Comparison of ENCODE assay signal across 1 cellular context in the genomic region with DNA sequence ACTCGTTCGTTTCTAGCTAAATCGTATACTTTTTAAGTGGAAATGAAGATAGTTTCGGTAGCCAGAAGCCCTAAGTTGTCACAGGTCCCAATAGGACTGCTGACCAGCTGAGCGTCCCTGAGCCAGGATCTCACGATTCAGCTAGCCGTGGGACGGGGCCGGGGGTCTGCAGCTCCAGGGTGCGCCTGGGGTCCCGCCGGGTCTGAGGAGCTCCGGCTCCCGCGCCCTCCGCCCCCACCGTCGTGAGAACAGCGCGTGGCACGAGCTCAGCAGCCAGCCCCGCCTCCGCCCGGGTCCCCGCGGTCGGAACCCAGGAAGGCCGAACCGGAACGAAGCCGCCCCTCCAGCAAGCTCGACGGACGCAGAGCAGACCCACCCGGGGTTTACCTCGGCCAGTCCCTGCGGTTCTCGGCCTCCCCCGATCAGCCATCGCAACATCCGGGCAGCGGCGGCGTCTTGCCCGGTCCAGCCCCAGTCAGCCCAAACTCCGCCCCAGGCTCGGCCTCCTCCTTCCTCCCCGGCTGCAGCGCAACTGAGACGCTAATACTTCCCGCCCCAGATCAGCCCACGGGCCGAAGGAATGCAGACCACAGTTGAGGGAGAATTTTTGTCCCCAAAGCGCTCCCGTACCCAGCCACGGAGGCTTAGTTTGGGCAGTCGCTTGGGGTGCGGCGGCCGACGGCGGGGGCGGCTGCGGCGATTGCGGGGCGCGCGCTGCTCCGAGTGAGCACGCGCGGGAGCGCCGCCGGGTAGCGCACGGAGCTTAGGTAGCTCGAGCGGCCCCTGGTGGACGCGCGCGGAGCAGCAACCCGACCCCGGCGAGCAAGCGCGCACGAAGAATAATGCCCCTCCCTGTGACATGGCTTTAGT.
TF ChIP-seq lines count a peak whose summit lies in the region.

A gene with protein sequence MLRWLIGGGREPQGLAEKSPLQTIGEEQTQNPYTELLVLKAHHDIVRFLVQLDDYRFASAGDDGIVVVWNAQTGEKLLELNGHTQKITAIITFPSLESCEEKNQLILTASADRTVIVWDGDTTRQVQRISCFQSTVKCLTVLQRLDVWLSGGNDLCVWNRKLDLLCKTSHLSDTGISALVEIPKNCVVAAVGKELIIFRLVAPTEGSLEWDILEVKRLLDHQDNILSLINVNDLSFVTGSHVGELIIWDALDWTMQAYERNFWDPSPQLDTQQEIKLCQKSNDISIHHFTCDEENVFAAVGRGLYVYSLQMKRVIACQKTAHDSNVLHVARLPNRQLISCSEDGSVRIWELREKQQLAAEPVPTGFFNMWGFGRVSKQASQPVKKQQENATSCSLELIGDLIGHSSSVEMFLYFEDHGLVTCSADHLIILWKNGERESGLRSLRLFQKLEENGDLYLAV (minus strand): TSS at position 534 of the 870 bp plus-strand sequence. CDS start 96 bp downstream, at position 438.

TF ChIP-seq in HepG2, 621 proteins besides CTCF, POLR2A, EP300 and RAD21 (continued from another document and continues in another):
- TF ChIP-seq, protein P1, sequence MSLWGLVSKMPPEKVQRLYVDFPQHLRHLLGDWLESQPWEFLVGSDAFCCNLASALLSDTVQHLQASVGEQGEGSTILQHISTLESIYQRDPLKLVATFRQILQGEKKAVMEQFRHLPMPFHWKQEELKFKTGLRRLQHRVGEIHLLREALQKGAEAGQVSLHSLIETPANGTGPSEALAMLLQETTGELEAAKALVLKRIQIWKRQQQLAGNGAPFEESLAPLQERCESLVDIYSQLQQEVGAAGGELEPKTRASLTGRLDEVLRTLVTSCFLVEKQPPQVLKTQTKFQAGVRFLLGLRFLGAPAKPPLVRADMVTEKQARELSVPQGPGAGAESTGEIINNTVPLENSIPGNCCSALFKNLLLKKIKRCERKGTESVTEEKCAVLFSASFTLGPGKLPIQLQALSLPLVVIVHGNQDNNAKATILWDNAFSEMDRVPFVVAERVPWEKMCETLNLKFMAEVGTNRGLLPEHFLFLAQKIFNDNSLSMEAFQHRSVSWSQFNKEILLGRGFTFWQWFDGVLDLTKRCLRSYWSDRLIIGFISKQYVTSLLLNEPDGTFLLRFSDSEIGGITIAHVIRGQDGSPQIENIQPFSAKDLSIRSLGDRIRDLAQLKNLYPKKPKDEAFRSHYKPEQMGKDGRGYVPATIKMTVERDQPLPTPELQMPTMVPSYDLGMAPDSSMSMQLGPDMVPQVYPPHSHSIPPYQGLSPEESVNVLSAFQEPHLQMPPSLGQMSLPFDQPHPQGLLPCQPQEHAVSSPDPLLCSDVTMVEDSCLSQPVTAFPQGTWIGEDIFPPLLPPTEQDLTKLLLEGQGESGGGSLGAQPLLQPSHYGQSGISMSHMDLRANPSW (CRISPR knock-in tag; IDR thresholded peaks at IDR 0.05; ENCODE audit: borderline replicate concordance), result no peak
- no peak for TF ChIP-seq ZNF234 (CRISPR knock-in tag; conservative IDR thresholded peaks at IDR 0.05)
- peak; percentile 84 for TF ChIP-seq TAF1 (CRISPR knock-in tag; IDR thresholded peaks at IDR 0.05)
- no peak for TF ChIP-seq TEAD2 (CRISPR knock-in tag; IDR thresholded peaks at IDR 0.05)
- peak; percentile 84 for TF ChIP-seq HDAC1 (CRISPR knock-in tag; IDR thresholded peaks at IDR 0.05)
- TF ChIP-seq, protein P2, sequence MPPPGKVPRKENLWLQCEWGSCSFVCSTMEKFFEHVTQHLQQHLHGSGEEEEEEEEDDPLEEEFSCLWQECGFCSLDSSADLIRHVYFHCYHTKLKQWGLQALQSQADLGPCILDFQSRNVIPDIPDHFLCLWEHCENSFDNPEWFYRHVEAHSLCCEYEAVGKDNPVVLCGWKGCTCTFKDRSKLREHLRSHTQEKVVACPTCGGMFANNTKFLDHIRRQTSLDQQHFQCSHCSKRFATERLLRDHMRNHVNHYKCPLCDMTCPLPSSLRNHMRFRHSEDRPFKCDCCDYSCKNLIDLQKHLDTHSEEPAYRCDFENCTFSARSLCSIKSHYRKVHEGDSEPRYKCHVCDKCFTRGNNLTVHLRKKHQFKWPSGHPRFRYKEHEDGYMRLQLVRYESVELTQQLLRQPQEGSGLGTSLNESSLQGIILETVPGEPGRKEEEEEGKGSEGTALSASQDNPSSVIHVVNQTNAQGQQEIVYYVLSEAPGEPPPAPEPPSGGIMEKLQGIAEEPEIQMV (CRISPR knock-in tag; IDR thresholded peaks at IDR 0.05; ENCODE audit: low read depth), result no peak; the same call in 1 of the 2 replicates
- TF ChIP-seq GTF2F1 (IDR thresholded peaks at IDR 0.05; ENCODE audit: low read length), result no peak
- TF ChIP-seq ATF7-NPFF (CRISPR knock-in tag; IDR thresholded peaks at IDR 0.05; ENCODE audit: low read depth), result peak; percentile 89
- peak; percentile 93 for TF ChIP-seq KDM5B (CRISPR knock-in tag; IDR thresholded peaks at IDR 0.05; ENCODE audit: borderline replicate concordance)
- peak; percentile 80; the same call in 1 of the 2 replicates for TF ChIP-seq ZNF619 (CRISPR knock-in tag; IDR thresholded peaks at IDR 0.05)
- 0 out of 2 replicates have a peak, but pooled peaks have one; percentile 11 for TF ChIP-seq BCL6 (CRISPR knock-in tag; IDR thresholded peaks at IDR 0.05)
- TF ChIP-seq ZFY (CRISPR knock-in tag; IDR thresholded peaks at IDR 0.05), result peak; percentile 89
- TF ChIP-seq, protein P3, sequence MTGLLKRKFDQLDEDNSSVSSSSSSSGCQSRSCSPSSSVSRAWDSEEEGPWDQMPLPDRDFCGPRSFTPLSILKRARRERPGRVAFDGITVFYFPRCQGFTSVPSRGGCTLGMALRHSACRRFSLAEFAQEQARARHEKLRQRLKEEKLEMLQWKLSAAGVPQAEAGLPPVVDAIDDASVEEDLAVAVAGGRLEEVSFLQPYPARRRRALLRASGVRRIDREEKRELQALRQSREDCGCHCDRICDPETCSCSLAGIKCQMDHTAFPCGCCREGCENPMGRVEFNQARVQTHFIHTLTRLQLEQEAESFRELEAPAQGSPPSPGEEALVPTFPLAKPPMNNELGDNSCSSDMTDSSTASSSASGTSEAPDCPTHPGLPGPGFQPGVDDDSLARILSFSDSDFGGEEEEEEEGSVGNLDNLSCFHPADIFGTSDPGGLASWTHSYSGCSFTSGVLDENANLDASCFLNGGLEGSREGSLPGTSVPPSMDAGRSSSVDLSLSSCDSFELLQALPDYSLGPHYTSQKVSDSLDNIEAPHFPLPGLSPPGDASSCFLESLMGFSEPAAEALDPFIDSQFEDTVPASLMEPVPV (CRISPR knock-in tag; IDR thresholded peaks at IDR 0.05), result peak; percentile 91
- no peak for TF ChIP-seq IKZF1 (IDR thresholded peaks at IDR 0.05)
- TF ChIP-seq SRF (IDR thresholded peaks at IDR 0.05; ENCODE audit: low read depth, low read length), result no peak
- no peak; the same call in 1 of the 2 replicates for TF ChIP-seq TSC22D2 (CRISPR knock-in tag; IDR thresholded peaks at IDR 0.05; ENCODE audit: borderline replicate concordance)
- no peak for TF ChIP-seq ZNF3 (CRISPR knock-in tag; IDR thresholded peaks at IDR 0.05)
- TF ChIP-seq MATR3 (CRISPR knock-in tag; IDR thresholded peaks at IDR 0.05), result no peak
- TF ChIP-seq, protein P4, sequence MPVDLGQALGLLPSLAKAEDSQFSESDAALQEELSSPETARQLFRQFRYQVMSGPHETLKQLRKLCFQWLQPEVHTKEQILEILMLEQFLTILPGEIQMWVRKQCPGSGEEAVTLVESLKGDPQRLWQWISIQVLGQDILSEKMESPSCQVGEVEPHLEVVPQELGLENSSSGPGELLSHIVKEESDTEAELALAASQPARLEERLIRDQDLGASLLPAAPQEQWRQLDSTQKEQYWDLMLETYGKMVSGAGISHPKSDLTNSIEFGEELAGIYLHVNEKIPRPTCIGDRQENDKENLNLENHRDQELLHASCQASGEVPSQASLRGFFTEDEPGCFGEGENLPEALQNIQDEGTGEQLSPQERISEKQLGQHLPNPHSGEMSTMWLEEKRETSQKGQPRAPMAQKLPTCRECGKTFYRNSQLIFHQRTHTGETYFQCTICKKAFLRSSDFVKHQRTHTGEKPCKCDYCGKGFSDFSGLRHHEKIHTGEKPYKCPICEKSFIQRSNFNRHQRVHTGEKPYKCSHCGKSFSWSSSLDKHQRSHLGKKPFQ (CRISPR knock-in tag; IDR thresholded peaks at IDR 0.05; ENCODE audit: insufficient replicate concordance), result peak; percentile 76
- TF ChIP-seq, protein P5, sequence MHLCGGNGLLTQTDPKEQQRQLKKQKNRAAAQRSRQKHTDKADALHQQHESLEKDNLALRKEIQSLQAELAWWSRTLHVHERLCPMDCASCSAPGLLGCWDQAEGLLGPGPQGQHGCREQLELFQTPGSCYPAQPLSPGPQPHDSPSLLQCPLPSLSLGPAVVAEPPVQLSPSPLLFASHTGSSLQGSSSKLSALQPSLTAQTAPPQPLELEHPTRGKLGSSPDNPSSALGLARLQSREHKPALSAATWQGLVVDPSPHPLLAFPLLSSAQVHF (CRISPR knock-in tag; IDR thresholded peaks at IDR 0.05), result no peak
- no peak for TF ChIP-seq ZNF207 (IDR thresholded peaks at IDR 0.05; ENCODE audit: borderline replicate concordance)
- TF ChIP-seq CCDC6 (CRISPR knock-in tag; IDR thresholded peaks at IDR 0.05), result peak; percentile 90; the same call in 1 of the 2 replicates
- TF ChIP-seq ZBTB38 (CRISPR knock-in tag; IDR thresholded peaks at IDR 0.05), result peak; percentile 79
- TF ChIP-seq RELA (CRISPR knock-in tag; IDR thresholded peaks at IDR 0.05), result no peak; the same call in 1 of the 2 replicates
- TF ChIP-seq PHB2 (IDR thresholded peaks at IDR 0.05; ENCODE audit: partially characterized antibody), result no peak
- TF ChIP-seq ZNF224 (CRISPR knock-in tag; IDR thresholded peaks at IDR 0.05), result peak; percentile 47; the same call in 1 of the 2 replicates
- TF ChIP-seq RFX5 (IDR thresholded peaks at IDR 0.05; ENCODE audit: low read depth, low read length), result no peak
- TF ChIP-seq, protein P6, sequence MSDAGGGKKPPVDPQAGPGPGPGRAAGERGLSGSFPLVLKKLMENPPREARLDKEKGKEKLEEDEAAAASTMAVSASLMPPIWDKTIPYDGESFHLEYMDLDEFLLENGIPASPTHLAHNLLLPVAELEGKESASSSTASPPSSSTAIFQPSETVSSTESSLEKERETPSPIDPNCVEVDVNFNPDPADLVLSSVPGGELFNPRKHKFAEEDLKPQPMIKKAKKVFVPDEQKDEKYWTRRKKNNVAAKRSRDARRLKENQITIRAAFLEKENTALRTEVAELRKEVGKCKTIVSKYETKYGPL (CRISPR knock-in tag; IDR thresholded peaks at IDR 0.05), result no peak
- TF ChIP-seq SALL2 (CRISPR knock-in tag; IDR thresholded peaks at IDR 0.05), result no peak
- TF ChIP-seq MIER2 (CRISPR knock-in tag; IDR thresholded peaks at IDR 0.05), result no peak
- TF ChIP-seq, protein P7, sequence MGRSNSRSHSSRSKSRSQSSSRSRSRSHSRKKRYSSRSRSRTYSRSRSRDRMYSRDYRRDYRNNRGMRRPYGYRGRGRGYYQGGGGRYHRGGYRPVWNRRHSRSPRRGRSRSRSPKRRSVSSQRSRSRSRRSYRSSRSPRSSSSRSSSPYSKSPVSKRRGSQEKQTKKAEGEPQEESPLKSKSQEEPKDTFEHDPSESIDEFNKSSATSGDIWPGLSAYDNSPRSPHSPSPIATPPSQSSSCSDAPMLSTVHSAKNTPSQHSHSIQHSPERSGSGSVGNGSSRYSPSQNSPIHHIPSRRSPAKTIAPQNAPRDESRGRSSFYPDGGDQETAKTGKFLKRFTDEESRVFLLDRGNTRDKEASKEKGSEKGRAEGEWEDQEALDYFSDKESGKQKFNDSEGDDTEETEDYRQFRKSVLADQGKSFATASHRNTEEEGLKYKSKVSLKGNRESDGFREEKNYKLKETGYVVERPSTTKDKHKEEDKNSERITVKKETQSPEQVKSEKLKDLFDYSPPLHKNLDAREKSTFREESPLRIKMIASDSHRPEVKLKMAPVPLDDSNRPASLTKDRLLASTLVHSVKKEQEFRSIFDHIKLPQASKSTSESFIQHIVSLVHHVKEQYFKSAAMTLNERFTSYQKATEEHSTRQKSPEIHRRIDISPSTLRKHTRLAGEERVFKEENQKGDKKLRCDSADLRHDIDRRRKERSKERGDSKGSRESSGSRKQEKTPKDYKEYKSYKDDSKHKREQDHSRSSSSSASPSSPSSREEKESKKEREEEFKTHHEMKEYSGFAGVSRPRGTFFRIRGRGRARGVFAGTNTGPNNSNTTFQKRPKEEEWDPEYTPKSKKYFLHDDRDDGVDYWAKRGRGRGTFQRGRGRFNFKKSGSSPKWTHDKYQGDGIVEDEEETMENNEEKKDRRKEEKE (IDR thresholded peaks at IDR 0.05), result no peak
- TF ChIP-seq, protein P8, sequence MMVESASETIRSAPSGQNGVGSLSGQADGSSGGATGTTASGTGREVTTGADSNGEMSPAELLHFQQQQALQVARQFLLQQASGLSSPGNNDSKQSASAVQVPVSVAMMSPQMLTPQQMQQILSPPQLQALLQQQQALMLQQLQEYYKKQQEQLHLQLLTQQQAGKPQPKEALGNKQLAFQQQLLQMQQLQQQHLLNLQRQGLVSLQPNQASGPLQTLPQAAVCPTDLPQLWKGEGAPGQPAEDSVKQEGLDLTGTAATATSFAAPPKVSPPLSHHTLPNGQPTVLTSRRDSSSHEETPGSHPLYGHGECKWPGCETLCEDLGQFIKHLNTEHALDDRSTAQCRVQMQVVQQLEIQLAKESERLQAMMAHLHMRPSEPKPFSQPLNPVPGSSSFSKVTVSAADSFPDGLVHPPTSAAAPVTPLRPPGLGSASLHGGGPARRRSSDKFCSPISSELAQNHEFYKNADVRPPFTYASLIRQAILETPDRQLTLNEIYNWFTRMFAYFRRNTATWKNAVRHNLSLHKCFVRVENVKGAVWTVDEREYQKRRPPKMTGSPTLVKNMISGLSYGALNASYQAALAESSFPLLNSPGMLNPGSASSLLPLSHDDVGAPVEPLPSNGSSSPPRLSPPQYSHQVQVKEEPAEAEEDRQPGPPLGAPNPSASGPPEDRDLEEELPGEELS (CRISPR knock-in tag; IDR thresholded peaks at IDR 0.05), result peak; percentile 44; the same call in 1 of the 2 replicates
- TF ChIP-seq KMT2B (CRISPR knock-in tag; IDR thresholded peaks at IDR 0.05), result peak; percentile 92
- TF ChIP-seq AGO1 (IDR thresholded peaks at IDR 0.05; ENCODE audit: low read depth, low read length, poor library complexity, severe bottlenecking), result peak; percentile 51
- no peak for TF ChIP-seq ZNF124 (CRISPR knock-in tag; IDR thresholded peaks at IDR 0.05)
